11 cellular contexts compared by ENCODE assay signal in genomic region chr5:97046270-97046982, GRCh38.
DNase-seq lines count a peak whose midpoint lies in the region; FAIRE-seq and TF ChIP-seq lines count a peak whose summit lies in the region.
"Had no signal": no experiment of that assay in that cellular context is flagged by ENCODE, and none has a peak within 500 bp of the region (broad histone marks: within the 10 kb centered on the region; RNA-seq: fewer than 3 reads in every experiment).

No MANE protein-coding gene starts in this region.

- intact Hi-C loops in A673 (cut with micrococcal nuclease; ENCODE audit: unreplicated experiment): no loop called here

- POLR2A ChIA-PET in A673 (lab: Charles Lee; ENCODE audit: low non-redundant PET): no interaction called here

- H3K9ac ChIP-seq in adipocyte (ENCODE audit: low read length): no peak overlapping the region

- H3K4me3 ChIP-seq in adipocyte (ENCODE audit: low read length) (no peak overlapping the region), brain microvascular endothelial cell (ENCODE audit: low read depth, low read length) (no peak overlapping the region), A673 (ENCODE audit: low read depth, low read length, poor library complexity, severe bottlenecking) (no peak overlapping the region)

- in situ Hi-C loops in brain microvascular endothelial cell (cut with HindIII; ENCODE audit: low pct_ligation_motif_present, low sequenced_read_pairs): no loop called here

- peaks cover 13% of the 10 kb centered on the region for H3K27me3 ChIP-seq in adipocyte (replicated peaks; ENCODE audit: control insufficient read depth, insufficient read depth, low read length)
- H3K27me3 ChIP-seq in brain microvascular endothelial cell (replicated peaks): no peaks in the 10 kb centered on the region
- H3K27me3 ChIP-seq in A673 (replicated peaks; ENCODE audit: insufficient read depth, low read depth, low read length, poor library complexity): peaks cover 6% of the 10 kb centered on the region

- BruUV-seq in A673 (replicated peaks; lab: Mats Ljungman, UMichigan): no TSS peak

- TF ChIP-seq CTCF in brain microvascular endothelial cell (IDR thresholded peaks at IDR 0.05; ENCODE audit: low read depth, low read length, missing control alignments): no peak
- no peak for TF ChIP-seq CTCF in A673 (conservative IDR thresholded peaks at IDR 0.05; ENCODE audit: low read depth, low read length)

- peak; percentile 41 for DNase-seq in ELR (ENCODE audit: low read depth)
- DNase-seq in HTR-8/SVneo (ENCODE audit: insufficient read length, low spot score): peak; percentile 21
- peak; percentile 10 for DNase-seq in adipocyte (ENCODE audit: low read depth)
- DNase-seq in iris pigment epithelial cell (ENCODE audit: low read depth): peak; percentile 55
- DNase-seq in brain microvascular endothelial cell: no peak
- no peak for DNase-seq in A673 (ENCODE audit: low spot score)
- DNase-seq in nucleus accumbens (lab: John Stamatoyannopoulos, UW): no peak
- DNase-seq: DMS153, KBM-7, small intestine, T-cell had no signal

- CTCF ChIA-PET in A673 (lab: Charles Lee): no interaction called here

- H3K27ac ChIP-seq in brain microvascular endothelial cell (no peak overlapping the region), A673 (ENCODE audit: low read depth, low read length, poor library complexity, severe bottlenecking) (no peak overlapping the region)

- FAIRE-seq in HTR-8/SVneo (lab: Jason Lieb, UNC): no peak
- FAIRE-seq: small intestine had no signal

- H3K4me1 ChIP-seq in adipocyte (ENCODE audit: control insufficient read depth, insufficient read depth, low read length) (no peaks in the 10 kb centered on the region), A673 (ENCODE audit: insufficient read depth, low read length, poor library complexity, severe bottlenecking) (no peaks in the 10 kb centered on the region)

- H3K9me3 ChIP-seq in adipocyte (ENCODE audit: control insufficient read depth, low read length) (no peaks in the 10 kb centered on the region), A673 (ENCODE audit: low read depth, low read length, poor library complexity, severe bottlenecking) (no peaks in the 10 kb centered on the region)

- H3K36me3 ChIP-seq in adipocyte (ENCODE audit: control insufficient read depth, insufficient read depth, low read length, severe bottlenecking) (no peaks in the 10 kb centered on the region), brain microvascular endothelial cell (replicated peaks) (no peaks in the 10 kb centered on the region), A673 (ENCODE audit: insufficient read depth, low read length, poor library complexity, severe bottlenecking) (no peaks in the 10 kb centered on the region)

Comparison
In these comparisons a context has a peak if more than half of its experiments do, and no peak if none do; other contexts are left out.
1. DNase-seq: peak in ELR (single experiment), HTR-8/SVneo (single experiment), adipocyte (single experiment) and iris pigment epithelial cell (single experiment); none in brain microvascular endothelial cell (single experiment), A673 (single experiment) and nucleus accumbens (0 of 56).